10 cellular contexts compared by ENCODE assay signal in the genomic region with DNA sequence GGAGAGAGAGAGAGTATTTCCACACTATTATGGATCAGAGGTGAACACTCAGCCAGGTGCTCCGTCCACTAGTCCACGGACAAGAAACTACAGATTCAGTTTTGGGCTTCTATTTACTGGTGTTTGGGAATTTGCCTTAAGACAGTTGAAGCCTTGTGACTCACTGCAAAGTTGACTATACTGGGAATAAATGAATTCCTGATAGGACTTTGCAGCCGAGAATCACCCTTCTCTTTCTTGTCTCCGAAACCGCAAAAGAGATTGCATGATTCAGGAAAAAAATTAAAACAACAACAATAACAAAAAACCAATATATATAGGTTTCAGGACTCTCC. TPM values are rescaled to one million over a fixed set of nuclear protein-coding genes. Genes with fewer than 3 reads are reported as not detected.
DNase-seq lines count a peak whose midpoint lies in the region; ATAC-seq, FAIRE-seq and TF ChIP-seq lines count a peak whose summit lies in the region.
"Had no signal": no experiment of that assay in that cellular context is flagged by ENCODE, and none has a peak within 500 bp of the region (broad histone marks: within the 10 kb centered on the region; RNA-seq: fewer than 3 reads in every experiment).

No MANE protein-coding gene starts in this region.

- POLR2A ChIA-PET in activated CD4-positive, alpha-beta T cell treated with anti-CD3 and anti-CD28 coated beads for 36 hours (lab: Charles Lee) = no interaction called here
- POLR2A ChIA-PET in activated CD4-positive, alpha-beta T cell treated with anti-CD3 and anti-CD28 coated beads, Interleukin-2, amount 10 ng/mL, durations not matched to agents 7 days and 5 days (lab: Charles Lee) = no interaction called here

- no peaks in the 10 kb centered on the region for H4K20me1 ChIP-seq in astrocyte (ENCODE audit: insufficient read depth, low read length)

- H3K4me3 Mint-ChIP-seq in activated CD4-positive, alpha-beta T cell treated with anti-CD3 and anti-CD28 coated beads for 36 hours = peak overlapping the region; percentile 6
- H3K4me3 Mint-ChIP-seq in activated CD4-positive, alpha-beta T cell treated with anti-CD3 and anti-CD28 coated beads, Interleukin-2, amount 10 ng/mL, durations not matched to agents 7 days and 5 days = no peak overlapping the region
- H3K4me3 Mint-ChIP-seq in astrocyte (ENCODE audit: unreplicated experiment) (peak overlapping the region; percentile 80), immature natural killer cell (peak overlapping the region; percentile 68 to 82 (median 70))
- peak overlapping the region; percentile 72 for H3K4me3 Mint-ChIP-seq in stimulated activated effector memory CD8-positive, alpha-beta T cell treated with anti-CD3 and anti-CD28 coated beads, Interleukin-12 subunit alpha, Interleukin-12 subunit beta, amount 100 ng/mL, for 72 hours

- intact Hi-C loops in activated CD4-positive, alpha-beta T cell treated with anti-CD3 and anti-CD28 coated beads for 36 hours (cut with DNase I, micrococcal nuclease) = no loop called here

- peak overlapping the region; percentile 100 for H3K4me2 ChIP-seq in astrocyte (ENCODE audit: low read length)

- H3K36me3 Mint-ChIP-seq in activated CD4-positive, alpha-beta T cell treated with anti-CD3 and anti-CD28 coated beads for 36 hours (ENCODE audit: low read depth) = no peaks in the 10 kb centered on the region
- no peaks in the 10 kb centered on the region for H3K36me3 Mint-ChIP-seq in activated CD4-positive, alpha-beta T cell treated with anti-CD3 and anti-CD28 coated beads, Interleukin-2, amount 10 ng/mL, durations not matched to agents 7 days and 5 days (ENCODE audit: low read depth)
- H3K36me3 Mint-ChIP-seq in astrocyte (ENCODE audit: low read depth, unreplicated experiment) (peaks cover 7% of the 10 kb centered on the region), immature natural killer cell (no peaks in the 10 kb centered on the region)
- H3K36me3 Mint-ChIP-seq in stimulated activated effector memory CD8-positive, alpha-beta T cell treated with anti-CD3 and anti-CD28 coated beads, Interleukin-12 subunit alpha, Interleukin-12 subunit beta, amount 100 ng/mL, for 72 hours = no peaks in the 10 kb centered on the region

- H3K9me3 ChIP-seq in astrocyte (ENCODE audit: insufficient read depth, low read depth, low read length) = no peaks in the 10 kb centered on the region

- H2AFZ ChIP-seq in astrocyte (ENCODE audit: low read depth, low read length) = peak overlapping the region; percentile 74

- CTCF ChIA-PET in activated CD4-positive, alpha-beta T cell treated with anti-CD3 and anti-CD28 coated beads for 36 hours (lab: Charles Lee) = no interaction called here
- CTCF ChIA-PET in activated CD4-positive, alpha-beta T cell treated with anti-CD3 and anti-CD28 coated beads, Interleukin-2, amount 10 ng/mL, durations not matched to agents 7 days and 5 days (lab: Charles Lee) = no interaction called here

- H3K27me3 Mint-ChIP-seq in activated CD4-positive, alpha-beta T cell treated with anti-CD3 and anti-CD28 coated beads for 36 hours = peaks cover 76% of the 10 kb centered on the region
- peaks cover 80% of the 10 kb centered on the region for H3K27me3 Mint-ChIP-seq in activated CD4-positive, alpha-beta T cell treated with anti-CD3 and anti-CD28 coated beads, Interleukin-2, amount 10 ng/mL, durations not matched to agents 7 days and 5 days
- H3K27me3 Mint-ChIP-seq in astrocyte (ENCODE audit: low read depth, unreplicated experiment) = peaks cover 53% of the 10 kb centered on the region
- peaks cover 10 to 25% (median 13%) of the 10 kb centered on the region in 3 donors for H3K27me3 Mint-ChIP-seq in immature natural killer cell (ENCODE audit: low read depth in 3 of 3)

- no peaks in the 10 kb centered on the region for H3K9me3 Mint-ChIP-seq in activated CD4-positive, alpha-beta T cell treated with anti-CD3 and anti-CD28 coated beads for 36 hours (ENCODE audit: low read depth)
- H3K9me3 Mint-ChIP-seq in activated CD4-positive, alpha-beta T cell treated with anti-CD3 and anti-CD28 coated beads, Interleukin-2, amount 10 ng/mL, durations not matched to agents 7 days and 5 days = no peaks in the 10 kb centered on the region
- H3K9me3 Mint-ChIP-seq in astrocyte (ENCODE audit: unreplicated experiment) (no peaks in the 10 kb centered on the region), immature natural killer cell (no peaks in the 10 kb centered on the region)
- no peaks in the 10 kb centered on the region for H3K9me3 Mint-ChIP-seq in stimulated activated effector memory CD8-positive, alpha-beta T cell treated with anti-CD3 and anti-CD28 coated beads, Interleukin-12 subunit alpha, Interleukin-12 subunit beta, amount 100 ng/mL, for 72 hours

- TF ChIP-seq CTCF in astrocyte (IDR thresholded peaks at IDR 0.05; ENCODE audit: insufficient read depth, low read depth, low read length) = no peak

- peaks cover 10% of the 10 kb centered on the region for H3K27me3 ChIP-seq in astrocyte (ENCODE audit: insufficient read depth, low read length)

- peak overlapping the region; percentile 73 for H3K9ac ChIP-seq in astrocyte (ENCODE audit: low read length)

- no peak for FAIRE-seq in astrocyte (lab: Jason Lieb, UNC)

- no peak for ATAC-seq in activated CD4-positive, alpha-beta T cell treated with anti-CD3 and anti-CD28 coated beads for 36 hours
- no peak for ATAC-seq in stimulated activated effector memory CD8-positive, alpha-beta T cell treated with anti-CD3 and anti-CD28 coated beads, Interleukin-12 subunit alpha, Interleukin-12 subunit beta, amount 100 ng/mL, for 72 hours
- no peak for ATAC-seq in GM21619 (IDR thresholded peaks at IDR 0.05; ENCODE audit: unreplicated experiment)

- DNase-seq in activated CD4-positive, alpha-beta T cell treated with anti-CD3 and anti-CD28 coated beads for 36 hours = no peak
- no peak for DNase-seq in activated CD4-positive, alpha-beta T cell treated with anti-CD3 and anti-CD28 coated beads, Interleukin-2, amount 10 ng/mL, durations not matched to agents 7 days and 5 days
- DNase-seq in astrocyte (ENCODE audit: low read depth) = peak; percentile 38
- DNase-seq in immature natural killer cell = no peak
- DNase-seq in stimulated activated effector memory CD8-positive, alpha-beta T cell treated with anti-CD3 and anti-CD28 coated beads, Interleukin-12 subunit alpha, Interleukin-12 subunit beta, amount 100 ng/mL, for 72 hours (ENCODE audit: low spot score in 2 of 2) = no peak
- DNase-seq in SW 1271 (lab: John Stamatoyannopoulos, UW) = no peak
- no peak for DNase-seq in cerebellar cortex (ENCODE audit: low spot score)
- DNase-seq: activated gamma-delta T cell had no signal

- peaks cover 21% of the 10 kb centered on the region for H3K4me1 Mint-ChIP-seq in activated CD4-positive, alpha-beta T cell treated with anti-CD3 and anti-CD28 coated beads for 36 hours
- peaks cover 20% of the 10 kb centered on the region for H3K4me1 Mint-ChIP-seq in activated CD4-positive, alpha-beta T cell treated with anti-CD3 and anti-CD28 coated beads, Interleukin-2, amount 10 ng/mL, durations not matched to agents 7 days and 5 days
- H3K4me1 Mint-ChIP-seq in astrocyte (ENCODE audit: low read depth, unreplicated experiment) (peaks cover 12% of the 10 kb centered on the region), immature natural killer cell (peaks cover 46 to 53% of the 10 kb centered on the region in 2 donors)
- H3K4me1 Mint-ChIP-seq in stimulated activated effector memory CD8-positive, alpha-beta T cell treated with anti-CD3 and anti-CD28 coated beads, Interleukin-12 subunit alpha, Interleukin-12 subunit beta, amount 100 ng/mL, for 72 hours = peaks cover 48% of the 10 kb centered on the region

- no peak overlapping the region for H3K27ac ChIP-seq in astrocyte (ENCODE audit: low read depth, low read length)

- no peaks in the 10 kb centered on the region for H3K79me2 ChIP-seq in astrocyte (ENCODE audit: insufficient read depth, low read length)

- H3K4me3 ChIP-seq in astrocyte (ENCODE audit: insufficient read depth, low read depth, low read length) = peak overlapping the region; percentile 77

- peaks cover 17% of the 10 kb centered on the region for H3K4me1 ChIP-seq in astrocyte (ENCODE audit: insufficient read depth, low read length)

- H3K36me3 ChIP-seq in astrocyte (ENCODE audit: insufficient read depth, low read length) = no peaks in the 10 kb centered on the region

- H3K27ac Mint-ChIP-seq in activated CD4-positive, alpha-beta T cell treated with anti-CD3 and anti-CD28 coated beads for 36 hours = no peak overlapping the region
- H3K27ac Mint-ChIP-seq in activated CD4-positive, alpha-beta T cell treated with anti-CD3 and anti-CD28 coated beads, Interleukin-2, amount 10 ng/mL, durations not matched to agents 7 days and 5 days = no peak overlapping the region
- H3K27ac Mint-ChIP-seq in astrocyte (ENCODE audit: unreplicated experiment) (no peak overlapping the region), immature natural killer cell (no peak overlapping the region)
- no peak overlapping the region for H3K27ac Mint-ChIP-seq in stimulated activated effector memory CD8-positive, alpha-beta T cell treated with anti-CD3 and anti-CD28 coated beads, Interleukin-12 subunit alpha, Interleukin-12 subunit beta, amount 100 ng/mL, for 72 hours

RNA-seq across cellular contexts. Expression of a gene that starts 0.7 kb away (rescaled TPM):
- not detected for total RNA-seq in activated CD4-positive, alpha-beta T cell treated with anti-CD3 and anti-CD28 coated beads for 36 hours
- not detected for total RNA-seq in activated CD4-positive, alpha-beta T cell treated with anti-CD3 and anti-CD28 coated beads, Interleukin-2, amount 10 ng/mL, durations not matched to agents 7 days and 5 days
- 0.38 and 0.45 TPM in 2 replicates for total RNA-seq in astrocyte
- 1 to 10 TPM in 2 of 3 donors, not detected in 1; 3.5 TPM for polyA plus RNA-seq in immature natural killer cell

RNA-seq across cellular contexts. Expression of a gene that starts 51.9 kb away (rescaled TPM):
- not detected for total RNA-seq in activated CD4-positive, alpha-beta T cell treated with anti-CD3 and anti-CD28 coated beads for 36 hours
- total RNA-seq in activated CD4-positive, alpha-beta T cell treated with anti-CD3 and anti-CD28 coated beads, Interleukin-2, amount 10 ng/mL, durations not matched to agents 7 days and 5 days = not detected
- not detected in 2 replicates for total RNA-seq in astrocyte
- polyA plus RNA-seq in immature natural killer cell = not detected
- total RNA-seq: temporal lobe had no signal
